ENCODE assay signal across 23 cellular contexts in genomic region chr7:81467964-81468363, GRCh38.
"Had no signal": no experiment of that assay in that cellular context is flagged by ENCODE, and none has a peak within 500 bp of the region (broad histone marks: within the 10 kb centered on the region; RNA-seq: fewer than 3 reads in every experiment).

No MANE protein-coding gene starts in this region.

- H3K4me3 ChIP-seq: K562, Peyer's patch, SJCRH30 had no signal

- FAIRE-seq: HTR-8/SVneo, K562 had no signal

- H3K9me3 ChIP-seq: Peyer's patch had no signal

- H3K4me2 ChIP-seq: KMS-11 had no signal

- H3K9ac ChIP-seq: KMS-11 had no signal

- ATAC-seq: K562, PC-3, Right ventricle myocardium inferior had no signal

- H3K36me3 ChIP-seq: Peyer's patch, SJCRH30 had no signal

- DNase-seq: Kasumi-1, MM.1S, NCI-H1105, NCI-H1436, NCI-H187, NCI-H2029, NCI-H2081 treated with DMSO at 0.1 percent for 48 hours, NCI-H2171, NCI-H226, NCI-H446, NCI-H510A, NCI-H524 treated with DMSO at 0.1 percent for 48 hours, NCI-H69, NCI-H774, PC-3, Peyer's patch, SHP77 treated with DMSO at 0.1 percent for 48 hours, SJCRH30 had no signal

- H3K27ac ChIP-seq: HL-60, KMS-11, Peyer's patch, SJCRH30 had no signal

- H3K27me3 ChIP-seq: Peyer's patch, SJCRH30 had no signal
